Comparison of ENCODE assay signal across 16 cellular contexts in genomic region chr1:171576144-171576543, GRCh38. TPM values are rescaled to one million over a fixed set of nuclear protein-coding genes. Genes with fewer than 3 reads are reported as not detected.
"Had no signal": no experiment of that assay in that cellular context is flagged by ENCODE, and none has a peak within 500 bp of the region (broad histone marks: within the 10 kb centered on the region; RNA-seq: fewer than 3 reads in every experiment).

No MANE protein-coding gene starts in this region.

- DNase-seq: activated CD4-positive, alpha-beta T cell treated with anti-CD3 and anti-CD28 coated beads for 4 hours; activated naive CD4-positive, alpha-beta T cell treated with anti-CD3 and anti-CD28 coated beads for 36 hours; activated T-cell treated with anti-CD3 and anti-CD28 coated beads, Interleukin-2, amount 50 U/mL, for 1 hour; central memory CD4-positive, alpha-beta T cell; cortex of kidney; effector memory CD4-positive, alpha-beta T cell; kidney; left ventricle myocardium superior; mesenchymal stem cell; stimulated activated CD4-positive, alpha-beta T cell treated with anti-CD3 and anti-CD28 coated beads, Interleukin-15, amount 100 ng/mL, for 24 hours; stimulated activated CD4-positive, alpha-beta T cell treated with anti-CD3 and anti-CD28 coated beads, Interleukin-4, amount 100 ng/mL, for 4 hours; T-helper 9 cell had no signal

- H3K27ac Mint-ChIP-seq: activated naive CD4-positive, alpha-beta T cell treated with anti-CD3 and anti-CD28 coated beads for 36 hours had no signal

- H3K27me3 ChIP-seq: hepatocyte, tibial nerve had no signal

- H3K27ac ChIP-seq: hepatocyte, tibial nerve had no signal

- H3K4me3 ChIP-seq: hepatocyte, tibial nerve had no signal

- H3K4me2 ChIP-seq: hepatocyte had no signal

- H3K9me3 ChIP-seq: tibial nerve had no signal

- H3K9me3 Mint-ChIP-seq: activated naive CD4-positive, alpha-beta T cell treated with anti-CD3 and anti-CD28 coated beads for 36 hours had no signal

- H3K79me2 ChIP-seq: hepatocyte had no signal

- H3K4me1 ChIP-seq: tibial nerve had no signal

- ATAC-seq: left ventricle myocardium superior had no signal

- H2AFZ ChIP-seq: hepatocyte had no signal

- H3K4me3 Mint-ChIP-seq: activated naive CD4-positive, alpha-beta T cell treated with anti-CD3 and anti-CD28 coated beads for 36 hours had no signal

RNA-seq across cellular contexts. Expression of gene MYOCOS, which starts 45.9 kb away (rescaled TPM):
- total RNA-seq: activated naive CD4-positive, alpha-beta T cell treated with anti-CD3 and anti-CD28 coated beads for 36 hours; epithelial cell of proximal tubule; hepatocyte; left ventricle myocardium superior; tibial nerve had no signal
- polyA plus RNA-seq: hepatocyte, neural cell had no signal
